In genomic region chrX:46179748-46180147, GRCh38 we compare ENCODE assay signal across 15 cellular contexts.
DNase-seq lines count a peak whose midpoint lies in the region; ATAC-seq and TF ChIP-seq lines count a peak whose summit lies in the region.
"Had no signal": no experiment of that assay in that cellular context is flagged by ENCODE, and none has a peak within 500 bp of the region (broad histone marks: within the 10 kb centered on the region; RNA-seq: fewer than 3 reads in every experiment).

No MANE protein-coding gene starts in this region.

- H3K27me3 ChIP-seq in SJSA1 (replicated peaks) (no peaks in the 10 kb centered on the region), osteoblast (ENCODE audit: insufficient read depth, low read length) (no peaks in the 10 kb centered on the region)

- H3K27me3 Mint-ChIP-seq in activated T-cell treated with anti-CD3 and anti-CD28 coated beads, Interleukin-2, amount 50 U/mL, for 24 hours, result peaks cover 60% of the 10 kb centered on the region

- no peaks in the 10 kb centered on the region for H3K9me3 Mint-ChIP-seq in activated T-cell treated with anti-CD3 and anti-CD28 coated beads, Interleukin-2, amount 50 U/mL, for 24 hours
- H3K9me3 Mint-ChIP-seq: T-cell had no signal

- H3K9me3 ChIP-seq in SJSA1 (replicated peaks), result no peaks in the 10 kb centered on the region
- H3K9me3 ChIP-seq in osteoblast (ENCODE audit: low read depth, low read length), result no peaks in the 10 kb centered on the region

- ATAC-seq in GM18907 (IDR thresholded peaks at IDR 0.05; ENCODE audit: unreplicated experiment), result peak; percentile 27
- peak; percentile 11 for ATAC-seq in HG02798 (IDR thresholded peaks at IDR 0.05; ENCODE audit: poor library complexity, unreplicated experiment)
- ATAC-seq: activated naive CD4-positive, alpha-beta T cell treated with anti-CD3 and anti-CD28 coated beads, Interleukin-2, amount 50 U/mL, for 72 hours; T-cell had no signal

- no peak overlapping the region for H3K4me3 Mint-ChIP-seq in activated T-cell treated with anti-CD3 and anti-CD28 coated beads, Interleukin-2, amount 50 U/mL, for 24 hours
- H3K4me3 Mint-ChIP-seq: T-cell had no signal

- DNase-seq in SJSA1 (ENCODE audit: low read depth in 1 of 2, low spot score in 2 of 2) (no peak), osteoblast (ENCODE audit: insufficient read length, low spot score, missing footprints) (no peak), NCI-H1694 treated with DMSO at 0.1 percent for 48 hours (lab: John Stamatoyannopoulos, UW) (no peak), NCI-H2081 (lab: John Stamatoyannopoulos, UW) (no peak)
- no peak for DNase-seq in activated T-cell treated with anti-CD3 and anti-CD28 coated beads, Interleukin-2, amount 50 U/mL, for 24 hours
- DNase-seq: activated CD4-positive, alpha-beta T cell treated with anti-CD3 and anti-CD28 coated beads, Interleukin-2, amount 50 U/mL, for 4 hours; foreskin melanocyte; NCI-H774; nucleus accumbens; stomach; T-cell had no signal

- peaks cover 10% of the 10 kb centered on the region for H3K4me1 Mint-ChIP-seq in activated T-cell treated with anti-CD3 and anti-CD28 coated beads, Interleukin-2, amount 50 U/mL, for 24 hours (ENCODE audit: low read depth)
- H3K4me1 Mint-ChIP-seq: T-cell had no signal

- H3K79me2 ChIP-seq in osteoblast (ENCODE audit: insufficient read depth, low read length), result no peaks in the 10 kb centered on the region

- H3K36me3 ChIP-seq in SJSA1 (no peaks in the 10 kb centered on the region), osteoblast (ENCODE audit: insufficient read depth, low read length) (no peaks in the 10 kb centered on the region)
- H3K36me3 ChIP-seq: stomach had no signal

- no peak overlapping the region for H2AFZ ChIP-seq in osteoblast (ENCODE audit: low read length)

- H3K4me2 ChIP-seq in osteoblast (ENCODE audit: insufficient read depth, low read length), result no peak overlapping the region

- H4K20me1 ChIP-seq in osteoblast (ENCODE audit: insufficient read depth, low read length), result no peaks in the 10 kb centered on the region

- no peak for TF ChIP-seq CTCF in osteoblast (IDR thresholded peaks at IDR 0.05; ENCODE audit: extremely low read depth, low read depth, low read length)

- H3K4me3 ChIP-seq in SJSA1, result no peak overlapping the region
- H3K4me3 ChIP-seq in osteoblast (ENCODE audit: insufficient read depth, low read length), result no peak overlapping the region
- H3K4me3 ChIP-seq: coronary artery, stomach had no signal

- H3K27ac ChIP-seq in SJSA1 (peak overlapping the region; percentile 94), osteoblast (ENCODE audit: low read depth, low read length) (peak overlapping the region; percentile 52)
- H3K27ac ChIP-seq: coronary artery, stomach had no signal

- no peaks in the 10 kb centered on the region for H3K36me3 Mint-ChIP-seq in activated T-cell treated with anti-CD3 and anti-CD28 coated beads, Interleukin-2, amount 50 U/mL, for 24 hours (ENCODE audit: low read depth)
- H3K36me3 Mint-ChIP-seq: activated naive CD4-positive, alpha-beta T cell treated with anti-CD3 and anti-CD28 coated beads, Interleukin-2, amount 50 U/mL, for 72 hours; T-cell had no signal

- no peak overlapping the region for H3K27ac Mint-ChIP-seq in activated T-cell treated with anti-CD3 and anti-CD28 coated beads, Interleukin-2, amount 50 U/mL, for 24 hours
- H3K27ac Mint-ChIP-seq: activated naive CD4-positive, alpha-beta T cell treated with anti-CD3 and anti-CD28 coated beads, Interleukin-2, amount 50 U/mL, for 72 hours; T-cell had no signal

- H3K4me1 ChIP-seq in SJSA1 (replicated peaks) (peaks cover 18% of the 10 kb centered on the region), osteoblast (ENCODE audit: insufficient read depth, low read length) (peaks cover 18% of the 10 kb centered on the region)
- H3K4me1 ChIP-seq: stomach had no signal
